ENCODE assay signal across 21 cellular contexts in the genomic region with DNA sequence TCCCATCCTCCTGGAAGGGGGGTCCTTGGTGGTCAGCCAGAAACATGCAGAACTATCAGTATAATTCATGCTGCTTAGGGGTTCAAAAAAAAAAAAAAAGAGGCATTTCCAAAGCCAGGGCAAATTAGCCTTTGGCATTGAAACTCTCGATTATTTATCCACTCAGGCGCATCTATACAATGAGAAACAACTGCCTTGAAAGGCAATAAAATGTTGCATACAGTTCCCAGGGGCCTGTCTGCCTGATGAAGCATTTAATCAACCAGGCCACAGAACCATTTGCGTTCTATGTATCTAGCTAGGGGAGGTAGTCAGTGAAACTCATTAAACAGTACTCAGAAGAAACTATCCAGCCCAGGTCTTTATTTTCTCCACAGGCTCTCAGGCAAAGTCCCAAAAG.
"Had no signal": no experiment of that assay in that cellular context is flagged by ENCODE, and none has a peak within 500 bp of the region (broad histone marks: within the 10 kb centered on the region; RNA-seq: fewer than 3 reads in every experiment).

No MANE protein-coding gene starts in this region.

- H3K4me1 Mint-ChIP-seq: activated CD8-positive, alpha-beta memory T cell treated with anti-CD3 and anti-CD28 coated beads, Interleukin-2, amount 10 ng/mL, durations not matched to agents 7 days and 5 days; central memory CD8-positive, alpha-beta T cell; natural killer cell had no signal

- H3K9me3 Mint-ChIP-seq: activated naive CD4-positive, alpha-beta T cell treated with anti-CD3 and anti-CD28 coated beads, Interleukin-2, amount 50 U/mL, for 72 hours; central memory CD8-positive, alpha-beta T cell; dendritic cell treated with granulocyte-macrophage colony-stimulating factor and Interleukin-4, amounts not matched to agents 40 ng/mL and 50 ng/mL, for 4 days; natural killer cell had no signal

- ATAC-seq: activated CD4-positive, alpha-beta T cell treated with anti-CD3 and anti-CD28 coated beads for 36 hours; activated CD8-positive, alpha-beta memory T cell treated with anti-CD3 and anti-CD28 coated beads, Interleukin-2, amount 10 ng/mL, durations not matched to agents 7 days and 5 days; activated CD8-positive, alpha-beta T cell treated with anti-CD3 and anti-CD28 coated beads, Interleukin-2, amount 10 ng/mL, durations not matched to agents 7 days and 5 days; activated naive CD4-positive, alpha-beta T cell treated with anti-CD3 and anti-CD28 coated beads, Interleukin-2, amount 50 U/mL, for 72 hours; foreskin keratinocyte; heart right ventricle; natural killer cell had no signal

- H3K36me3 Mint-ChIP-seq: activated CD8-positive, alpha-beta memory T cell treated with anti-CD3 and anti-CD28 coated beads, Interleukin-2, amount 10 ng/mL, durations not matched to agents 7 days and 5 days; activated naive CD4-positive, alpha-beta T cell treated with anti-CD3 and anti-CD28 coated beads, Interleukin-2, amount 50 U/mL, for 72 hours; natural killer cell had no signal

- H3K27ac Mint-ChIP-seq: activated CD4-positive, alpha-beta T cell treated with anti-CD3 and anti-CD28 coated beads for 36 hours; activated CD8-positive, alpha-beta memory T cell treated with anti-CD3 and anti-CD28 coated beads, Interleukin-2, amount 10 ng/mL, durations not matched to agents 7 days and 5 days; activated CD8-positive, alpha-beta T cell treated with anti-CD3 and anti-CD28 coated beads, Interleukin-2, amount 10 ng/mL, durations not matched to agents 7 days and 5 days; activated naive CD4-positive, alpha-beta T cell treated with anti-CD3 and anti-CD28 coated beads, Interleukin-2, amount 50 U/mL, for 72 hours; dendritic cell treated with granulocyte-macrophage colony-stimulating factor and Interleukin-4, amounts not matched to agents 40 ng/mL and 50 ng/mL, for 4 days; endodermal cell; natural killer cell; progenitor cell of endocrine pancreas had no signal

- DNase-seq: activated CD4-positive, alpha-beta T cell treated with anti-CD3 and anti-CD28 coated beads for 36 hours; activated CD4-positive, CD25-positive, alpha-beta regulatory T cell; activated CD8-positive, alpha-beta memory T cell treated with anti-CD3 and anti-CD28 coated beads, Interleukin-2, amount 10 ng/mL, durations not matched to agents 7 days and 5 days; activated CD8-positive, alpha-beta T cell treated with anti-CD3 and anti-CD28 coated beads, Interleukin-2, amount 10 ng/mL, durations not matched to agents 7 days and 5 days; activated naive CD4-positive, alpha-beta T cell; activated T-cell treated with anti-CD3 and anti-CD28 coated beads, Interleukin-2, amount 50 U/mL, for 48 hours; endodermal cell; foreskin keratinocyte; heart right ventricle; left ventricle myocardium inferior; mesendoderm; natural killer cell; ovary; stimulated activated CD4-positive, alpha-beta T cell treated with anti-CD3 and anti-CD28 coated beads, Interleukin-2, amount 100 ng/mL, for 48 hours; stimulated activated naive CD4-positive, alpha-beta T cell treated with Interleukin-2 at 50 U/mL for 16 hours; testis; transverse colon had no signal

- H3K27me3 Mint-ChIP-seq: central memory CD8-positive, alpha-beta T cell; dendritic cell treated with granulocyte-macrophage colony-stimulating factor and Interleukin-4, amounts not matched to agents 40 ng/mL and 50 ng/mL, for 4 days; progenitor cell of endocrine pancreas had no signal

- H3K4me3 Mint-ChIP-seq: activated CD4-positive, alpha-beta T cell treated with anti-CD3 and anti-CD28 coated beads for 36 hours; activated CD8-positive, alpha-beta memory T cell treated with anti-CD3 and anti-CD28 coated beads, Interleukin-2, amount 10 ng/mL, durations not matched to agents 7 days and 5 days; activated CD8-positive, alpha-beta T cell treated with anti-CD3 and anti-CD28 coated beads, Interleukin-2, amount 10 ng/mL, durations not matched to agents 7 days and 5 days; central memory CD8-positive, alpha-beta T cell; dendritic cell treated with granulocyte-macrophage colony-stimulating factor and Interleukin-4, amounts not matched to agents 40 ng/mL and 50 ng/mL, for 4 days; endodermal cell; natural killer cell had no signal
